ENCODE assay signal across 10 cellular contexts in genomic region chrX:131543774-131544173, GRCh38. TPM values are rescaled to one million over a fixed set of nuclear protein-coding genes. Genes with fewer than 3 reads are reported as not detected.
"Had no signal": no experiment of that assay in that cellular context is flagged by ENCODE, and none has a peak within 500 bp of the region (broad histone marks: within the 10 kb centered on the region; RNA-seq: fewer than 3 reads in every experiment).

TSS of gene OR13H1 (plus strand) at chrX:131544074. CDS start at chrX:131544074, 0 bp downstream.

- H3K27ac ChIP-seq: HL-60 had no signal

- H3K27ac Mint-ChIP-seq: IgD-negative memory B cell had no signal

- H3K4me3 ChIP-seq: K562 had no signal

- FAIRE-seq: HepG2, HTR-8/SVneo, K562 had no signal

- ATAC-seq: HepG2, K562 had no signal

- DNase-seq: IMR-90, KBM-7, KG1 had no signal

- H3K27me3 Mint-ChIP-seq: IgD-negative memory B cell had no signal

- H3K4me3 Mint-ChIP-seq: IgD-negative memory B cell had no signal

- H3K36me3 Mint-ChIP-seq: IgD-negative memory B cell had no signal

- H3K4me1 Mint-ChIP-seq: IgD-negative memory B cell had no signal

RNA-seq across cellular contexts. Expression of gene OR13H1, which starts in this region (rescaled TPM):
- total RNA-seq: HepG2, HT-29, HT1080, IMR-90, K562 had no signal
- polyA plus RNA-seq: HepG2, IgD-negative memory B cell, IMR-90, K562 had no signal
